In the genomic region with DNA sequence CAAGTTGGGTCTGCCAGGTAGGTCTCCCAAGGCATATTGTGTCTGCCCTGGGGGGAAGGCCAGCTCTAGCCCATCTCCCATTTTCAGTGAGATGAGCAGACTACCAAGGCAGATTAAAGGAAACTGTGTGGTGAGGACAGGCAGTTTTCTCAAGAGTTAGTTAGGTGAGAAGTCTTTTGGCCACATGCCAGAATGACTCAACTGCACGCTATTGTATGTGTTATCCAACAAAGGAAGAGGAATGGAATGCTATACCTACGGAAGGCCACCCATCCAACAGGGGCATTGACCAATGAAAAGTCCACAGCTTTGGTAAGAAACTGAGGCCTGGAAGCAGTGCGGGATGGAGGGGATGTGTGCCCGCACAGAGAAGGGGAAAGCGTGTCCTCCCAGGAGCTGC, we compare ENCODE assay signal across 1 cellular context.
TF ChIP-seq lines count a peak whose summit lies in the region.

No MANE protein-coding gene starts in this region.

TF ChIP-seq in GM23338, 12 proteins besides CTCF, POLR2A, EP300 and RAD21 (continued from another document):
- TF ChIP-seq ZNF462 (CRISPR knock-in tag; IDR thresholded peaks at IDR 0.05) (no peak), ZNF331 (CRISPR knock-in tag; IDR thresholded peaks at IDR 0.05; ENCODE audit: low read depth) (no peak), EZH2phosphoT487 (IDR thresholded peaks at IDR 0.05; ENCODE audit: unreplicated experiment) (no peak), CREB1 (CRISPR knock-in tag; IDR thresholded peaks at IDR 0.05; ENCODE audit: low read depth) (no peak), JUNB (IDR thresholded peaks at IDR 0.05; ENCODE audit: unreplicated experiment) (no peak)
